Comparison of ENCODE assay signal across 34 cellular contexts in the genomic region with DNA sequence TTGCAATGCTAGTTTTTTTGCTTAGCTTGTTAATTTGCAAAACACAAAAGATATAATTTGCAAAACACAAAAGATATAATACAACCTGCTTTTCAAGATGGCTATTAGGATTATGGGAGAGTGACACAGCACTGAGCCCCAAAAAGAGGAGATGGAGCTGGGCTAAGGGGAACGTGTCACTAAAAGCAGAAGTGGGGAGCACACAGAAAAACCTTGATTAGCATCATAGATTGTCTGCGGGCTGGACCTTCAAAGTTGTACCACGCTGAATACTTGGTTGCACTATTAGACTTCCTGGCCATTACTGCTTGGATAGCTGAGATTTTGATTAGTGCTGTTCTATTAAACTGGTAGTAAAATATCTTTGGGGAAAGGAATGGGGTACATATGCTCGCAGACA. TPM values are rescaled to one million over a fixed set of nuclear protein-coding genes. Genes with fewer than 3 reads are reported as not detected.
"Had no signal": no experiment of that assay in that cellular context is flagged by ENCODE, and none has a peak within 500 bp of the region (broad histone marks: within the 10 kb centered on the region; RNA-seq: fewer than 3 reads in every experiment).

No MANE protein-coding gene starts in this region.

- H3K36me3 ChIP-seq: brain microvascular endothelial cell, SJCRH30 had no signal

- H3K9ac ChIP-seq: KMS-11 had no signal

- H3K4me3 Mint-ChIP-seq: activated B cell treated with CpG ODN at 0.5 μM for 24 hours; activated CD4-positive, alpha-beta memory T cell treated with anti-CD3 and anti-CD28 coated beads for 36 hours; activated naive CD4-positive, alpha-beta T cell treated with anti-CD3 and anti-CD28 coated beads for 36 hours; activated naive CD8-positive, alpha-beta T cell treated with anti-CD3 and anti-CD28 coated beads for 36 hours; activated T-cell treated with anti-CD3 and anti-CD28 coated beads, Interleukin-2, amount 50 U/mL, for 4 hours; activated T-helper 1 cell treated with anti-CD3 and anti-CD28 coated beads, Interleukin-12 subunit alpha, Interleukin-12 subunit beta, Interleukin-2, Interleukin-4 antibody, amounts not matched to agents 30 ng/mL and 10 ng/mL and 1 ng/mL, durations not matched to agents 14 hours and 24 hours and 36 hours had no signal

- DNase-seq: activated B cell treated with CpG ODN at 0.5 μM for 24 hours; activated CD4-positive, alpha-beta memory T cell treated with anti-CD3 and anti-CD28 coated beads for 36 hours; activated CD4-positive, alpha-beta T cell treated with anti-CD3 and anti-CD28 coated beads for 4 hours; activated CD4-positive, alpha-beta T cell treated with anti-CD3 and anti-CD28 coated beads, Interleukin-2, amount 50 U/mL, for 1 hour; activated CD4-positive, CD25-positive, alpha-beta regulatory T cell treated with anti-CD3 and anti-CD28 coated beads, Interleukin-2, amount 50 U/mL, for 72 hours; activated CD8-positive, alpha-beta memory T cell treated with anti-CD3 and anti-CD28 coated beads, Interleukin-2, amount 50 U/mL, for 4 hours; activated gamma-delta T cell treated with Interleukin-2 at 50 U/mL for 16 hours; activated naive CD4-positive, alpha-beta T cell treated with anti-CD3 and anti-CD28 coated beads for 36 hours; activated naive CD8-positive, alpha-beta T cell treated with anti-CD3 and anti-CD28 coated beads for 36 hours; activated T-cell treated with anti-CD3 and anti-CD28 coated beads for 4 hours; activated T-cell treated with anti-CD3 and anti-CD28 coated beads, Interleukin-2, amount 50 U/mL, for 4 hours; amniotic stem cell; aorta; central memory CD4-positive, alpha-beta T cell; MM.1S; MV-4-11; NCI-H1092; NCI-H1436 treated with DMSO at 0.1 percent for 48 hours; NCI-H1694 treated with DMSO at 0.1 percent for 48 hours; NCI-H345; NCI-H524 treated with DMSO at 0.1 percent for 48 hours; SHP77; SJCRH30; T1000 had no signal

- H3K4me2 ChIP-seq: KMS-11 had no signal

- H3K27ac Mint-ChIP-seq: activated B cell treated with CpG ODN at 0.5 μM for 24 hours; activated CD4-positive, alpha-beta memory T cell treated with anti-CD3 and anti-CD28 coated beads for 36 hours; activated naive CD4-positive, alpha-beta T cell treated with anti-CD3 and anti-CD28 coated beads for 36 hours; activated naive CD8-positive, alpha-beta T cell treated with anti-CD3 and anti-CD28 coated beads for 36 hours; activated T-helper 1 cell treated with anti-CD3 and anti-CD28 coated beads, Interleukin-12 subunit alpha, Interleukin-12 subunit beta, Interleukin-2, Interleukin-4 antibody, amounts not matched to agents 30 ng/mL and 10 ng/mL and 1 ng/mL, durations not matched to agents 14 hours and 24 hours and 36 hours had no signal

- H3K36me3 Mint-ChIP-seq: activated CD4-positive, alpha-beta memory T cell treated with anti-CD3 and anti-CD28 coated beads for 36 hours; activated naive CD8-positive, alpha-beta T cell treated with anti-CD3 and anti-CD28 coated beads for 36 hours had no signal

- H3K27me3 ChIP-seq: brain microvascular endothelial cell, SJCRH30 had no signal

- H3K4me1 Mint-ChIP-seq: activated B cell treated with CpG ODN at 0.5 μM for 24 hours; activated naive CD8-positive, alpha-beta T cell treated with anti-CD3 and anti-CD28 coated beads for 36 hours had no signal

- H3K27ac ChIP-seq: brain microvascular endothelial cell, KMS-11, SJCRH30, SK-N-MC had no signal

- H3K9me3 ChIP-seq: SJCRH30 had no signal

- H3K9me3 Mint-ChIP-seq: activated B cell treated with CpG ODN at 0.5 μM for 24 hours; activated CD4-positive, alpha-beta memory T cell treated with anti-CD3 and anti-CD28 coated beads for 36 hours; activated naive CD4-positive, alpha-beta T cell treated with anti-CD3 and anti-CD28 coated beads for 36 hours; activated naive CD8-positive, alpha-beta T cell treated with anti-CD3 and anti-CD28 coated beads for 36 hours; activated T-cell treated with anti-CD3 and anti-CD28 coated beads, Interleukin-2, amount 50 U/mL, for 4 hours; activated T-helper 1 cell treated with anti-CD3 and anti-CD28 coated beads, Interleukin-12 subunit alpha, Interleukin-12 subunit beta, Interleukin-2, Interleukin-4 antibody, amounts not matched to agents 30 ng/mL and 10 ng/mL and 1 ng/mL, durations not matched to agents 14 hours and 24 hours and 36 hours had no signal

- H3K4me3 ChIP-seq: SJCRH30, SK-N-MC had no signal

- ATAC-seq: activated T-cell treated with anti-CD3 and anti-CD28 coated beads, Interleukin-2, amount 50 U/mL, for 4 hours; Panc1 had no signal

- H3K4me1 ChIP-seq: SJCRH30 had no signal

RNA-seq across cellular contexts. Expression of a gene that starts 36.2 kb away (rescaled TPM):
- total RNA-seq: activated B cell treated with CpG ODN at 0.5 μM for 24 hours; activated CD4-positive, alpha-beta memory T cell treated with anti-CD3 and anti-CD28 coated beads for 36 hours; activated naive CD4-positive, alpha-beta T cell treated with anti-CD3 and anti-CD28 coated beads for 36 hours; activated naive CD8-positive, alpha-beta T cell treated with anti-CD3 and anti-CD28 coated beads for 36 hours; activated T-cell treated with anti-CD3 and anti-CD28 coated beads, Interleukin-2, amount 50 U/mL, for 4 hours; activated T-helper 1 cell treated with anti-CD3 and anti-CD28 coated beads, Interleukin-12 subunit alpha, Interleukin-12 subunit beta, Interleukin-2, Interleukin-4 antibody, amounts not matched to agents 30 ng/mL and 10 ng/mL and 1 ng/mL, durations not matched to agents 14 hours and 24 hours and 36 hours; LHCN-M2; NCI-H460; RPMI7951; SJCRH30; T-helper 1 cell treated with Interleukin-12 subunit alpha and Interleukin-12 subunit beta and Interleukin-4 antibody, amounts not matched to agents 30 ng/mL and 1 ng/mL, for 36 hours; T-helper 2 cell treated with Interferon-gamma antibody and Interleukin-4, amounts not matched to agents 100 ng/mL and 5 ng/mL, for 36 hours had no signal
- polyA plus RNA-seq: aorta had no signal

RNA-seq across cellular contexts. Expression of a gene that starts 58.1 kb away (rescaled TPM):
- total RNA-seq: activated CD4-positive, alpha-beta memory T cell treated with anti-CD3 and anti-CD28 coated beads for 36 hours; activated naive CD4-positive, alpha-beta T cell treated with anti-CD3 and anti-CD28 coated beads for 36 hours; activated naive CD8-positive, alpha-beta T cell treated with anti-CD3 and anti-CD28 coated beads for 36 hours; activated T-cell treated with anti-CD3 and anti-CD28 coated beads, Interleukin-2, amount 50 U/mL, for 4 hours; activated T-helper 1 cell treated with anti-CD3 and anti-CD28 coated beads, Interleukin-12 subunit alpha, Interleukin-12 subunit beta, Interleukin-2, Interleukin-4 antibody, amounts not matched to agents 30 ng/mL and 10 ng/mL and 1 ng/mL, durations not matched to agents 14 hours and 24 hours and 36 hours; T-helper 1 cell treated with Interleukin-12 subunit alpha and Interleukin-12 subunit beta and Interleukin-4 antibody, amounts not matched to agents 30 ng/mL and 1 ng/mL, for 36 hours had no signal
